ENCODE assay signal across 8 cellular contexts in the genomic region with DNA sequence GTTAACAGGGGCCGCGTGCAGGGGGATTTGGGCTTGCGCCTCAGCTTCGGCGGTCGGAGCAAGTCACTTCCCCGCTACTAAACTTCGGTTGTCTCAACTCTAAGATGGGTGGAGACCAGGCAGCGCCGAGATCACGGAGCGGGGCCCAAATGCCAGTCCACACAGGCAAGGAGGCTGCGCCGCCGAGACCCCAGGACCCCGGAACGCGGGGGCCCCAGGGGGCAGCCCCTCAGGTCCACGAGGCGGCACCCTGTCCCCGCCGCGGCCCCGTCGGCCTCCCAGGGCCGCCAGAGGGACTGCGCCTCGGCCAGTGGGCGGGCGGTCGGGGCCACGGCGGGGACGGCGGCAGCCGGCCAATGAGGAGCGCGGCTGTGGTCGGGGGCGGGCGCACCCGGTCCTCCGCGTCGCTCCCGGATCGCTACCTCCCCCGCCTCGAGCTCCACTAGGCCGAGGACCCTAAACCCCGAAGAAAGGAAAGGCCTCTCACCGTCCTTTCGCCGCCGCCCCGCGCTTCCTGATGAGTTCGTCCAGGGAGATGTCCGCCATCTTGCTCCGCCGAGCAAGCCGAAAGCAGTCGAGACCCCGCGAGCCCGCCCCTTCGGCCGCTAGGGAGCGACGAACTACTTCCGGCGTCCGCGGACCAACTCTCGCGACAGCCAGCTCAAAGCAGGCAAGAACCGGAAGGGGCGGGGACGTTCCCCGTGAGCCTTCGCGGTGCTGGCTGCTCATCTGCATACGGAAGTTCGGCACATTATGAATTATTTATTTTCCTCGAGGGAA. TPM values are rescaled to one million over a fixed set of nuclear protein-coding genes. Genes with fewer than 3 reads are reported as not detected.
A peak's percentile ranks its signal among the peaks of the same experiment; 100 is the strongest.
DNase-seq lines count a peak whose midpoint lies in the region; TF ChIP-seq lines count a peak whose summit lies in the region.

A gene with protein sequence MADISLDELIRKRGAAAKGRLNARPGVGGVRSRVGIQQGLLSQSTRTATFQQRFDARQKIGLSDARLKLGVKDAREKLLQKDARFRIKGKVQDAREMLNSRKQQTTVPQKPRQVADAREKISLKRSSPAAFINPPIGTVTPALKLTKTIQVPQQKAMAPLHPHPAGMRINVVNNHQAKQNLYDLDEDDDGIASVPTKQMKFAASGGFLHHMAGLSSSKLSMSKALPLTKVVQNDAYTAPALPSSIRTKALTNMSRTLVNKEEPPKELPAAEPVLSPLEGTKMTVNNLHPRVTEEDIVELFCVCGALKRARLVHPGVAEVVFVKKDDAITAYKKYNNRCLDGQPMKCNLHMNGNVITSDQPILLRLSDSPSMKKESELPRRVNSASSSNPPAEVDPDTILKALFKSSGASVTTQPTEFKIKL (minus strand): TSS at position 572 of the 780 bp plus-strand sequence. CDS start 26 bp downstream, at position 546.

- no peak for TF ChIP-seq CTCF in GM20000 (IDR thresholded peaks at IDR 0.05; ENCODE audit: extremely low read depth, missing control alignments)

- DNase-seq in COR-L47 (lab: John Stamatoyannopoulos, UW) (peak; percentile 98), GM20000 (ENCODE audit: low spot score) (peak; percentile 99), HT-29 (ENCODE audit: low spot score) (peak; percentile 96), medulla oblongata (ENCODE audit: extremely low spot score) (peak; percentile 98)
- DNase-seq in NK-92 treated with Interleukin-12 subunit alpha and Interleukin-12 subunit beta, amount 100 ng/mL, for 24 hours (lab: John Stamatoyannopoulos, UW) = peak; percentile 96
- DNase-seq in activated CD8-positive, alpha-beta memory T cell treated with anti-CD3 and anti-CD28 coated beads for 24 hours = peak; percentile 99
- peak; percentile 97 for DNase-seq in effector CD8-positive, alpha-beta T cell (lab: John Stamatoyannopoulos, UW)
- peak; percentile 99 for DNase-seq in stimulated activated CD8-positive, alpha-beta memory T cell treated with anti-CD3 and anti-CD28 coated beads, Interleukin-12 subunit alpha, Interleukin-12 subunit beta, amount 100 ng/mL, for 1 hour (ENCODE audit: low read depth)

RNA-seq across cellular contexts. Expression of the gene that starts here (rescaled TPM):
- total RNA-seq in HT-29 (2014; rRNA removed; shearing (Covaris generic)) = 30.2 and 33.7 TPM in 2 replicates

Comparison
In these comparisons a context has a peak if more than half of its experiments do, and no peak if none do; other contexts are left out.
1. Peak in every context shown above with its lines: DNase-seq.